In genomic region chr5:43920422-43920821, GRCh38 we compare ENCODE assay signal across 9 cellular contexts.
"Had no signal": no experiment of that assay in that cellular context is flagged by ENCODE, and none has a peak within 500 bp of the region (broad histone marks: within the 10 kb centered on the region; RNA-seq: fewer than 3 reads in every experiment).

No MANE protein-coding gene starts in this region.

- H3K4me3 Mint-ChIP-seq: GM23338, HFFc6 had no signal

- H3K4me2 ChIP-seq: GM23338 had no signal

- H3K9me3 ChIP-seq: HAP-1 had no signal

- H3K4me1 ChIP-seq: HAP-1 had no signal

- H3K4me3 ChIP-seq: GM23338, HAP-1 had no signal

- ATAC-seq: GM23338, HCT116 had no signal

- H3K9me3 Mint-ChIP-seq: GM23338 had no signal

- DNase-seq: H7, HFFc6, IMR-90, KBM-7 had no signal

- H3K4me1 Mint-ChIP-seq: GM23338 had no signal

- FAIRE-seq: H1, HTR-8/SVneo had no signal

- H3K27ac Mint-ChIP-seq: GM23338, HFFc6 had no signal
